In genomic region chr20:34302723-34303528, GRCh38 we compare ENCODE assay signal across 1 cellular context.
TF ChIP-seq lines count a peak whose summit lies in the region.

Gene AHCY (minus strand): TSS chr20:34303355. CDS start chr20:34303270, 85 bp downstream.

TF ChIP-seq in K562, 482 proteins besides CTCF, POLR2A, EP300 and RAD21 (continued from another document):
- TF ChIP-seq ZBTB9 (CRISPR knock-in tag; IDR thresholded peaks at IDR 0.05) = peak; percentile 70; the same call in 1 of the 2 replicates
- TF ChIP-seq POLR2B (IDR thresholded peaks at IDR 0.05; ENCODE audit: low read depth, partially characterized antibody) = peak; percentile 71
- peak in 1 of 2 experiments; percentile 85; a peak in 2 of 4 replicates for TF ChIP-seq HDAC1 (IDR thresholded peaks at IDR 0.05)
- TF ChIP-seq JUND (IDR thresholded peaks at IDR 0.05; ENCODE audit: borderline replicate concordance, low read depth, low read length) = peak; percentile 29; the same call in 1 of the 2 replicates
- peak; percentile 4; the same call in 1 of the 3 replicates for TF ChIP-seq JUND (tag; IDR thresholded peaks at IDR 0.05; ENCODE audit: borderline replicate concordance, low read depth, low read length)
- TF ChIP-seq NCOA4 (IDR thresholded peaks at IDR 0.05; ENCODE audit: partially characterized antibody) = no peak
- no peak for TF ChIP-seq ZNF398 (CRISPR knock-in tag; IDR thresholded peaks at IDR 0.05)
- TF ChIP-seq SIX5 (IDR thresholded peaks at IDR 0.05; ENCODE audit: borderline replicate concordance in 1 of 2, insufficient read depth in 1 of 2, low read depth in 1 of 2, low read length in 2 of 2) = peak; percentile 80 to 85
- TF ChIP-seq TBP (optimal IDR thresholded peaks at IDR 0.05; ENCODE audit: low read depth, low read length) = peak; percentile 95
- peak; percentile 96 for TF ChIP-seq ZBTB17 (CRISPR knock-in tag; IDR thresholded peaks at IDR 0.05)
- TF ChIP-seq ZNF696 (CRISPR knock-in tag; conservative IDR thresholded peaks at IDR 0.05) = no peak
- TF ChIP-seq RNF219 (CRISPR knock-in tag; IDR thresholded peaks at IDR 0.05) = no peak
- TF ChIP-seq HDAC8 (tag; IDR thresholded peaks at IDR 0.05) = 0 out of 2 replicates have a peak, but pooled peaks have one; percentile 40
- peak; percentile 61; the same call in 1 of the 2 replicates for TF ChIP-seq ZNF511 (CRISPR knock-in tag; IDR thresholded peaks at IDR 0.05)
- TF ChIP-seq ERF (CRISPR knock-in tag; IDR thresholded peaks at IDR 0.05) = peak; percentile 28; the same call in 1 of the 2 replicates
- TF ChIP-seq ELF2 (CRISPR knock-in tag; IDR thresholded peaks at IDR 0.05) = peak; percentile 35; the same call in 1 of the 2 replicates
- no peak for TF ChIP-seq NR4A1 (CRISPR knock-in tag; IDR thresholded peaks at IDR 0.05)
- peak; percentile 66 for TF ChIP-seq NR4A1 (tag; IDR thresholded peaks at IDR 0.05)
- TF ChIP-seq TFAM (CRISPR knock-in tag; conservative IDR thresholded peaks at IDR 0.05) = no peak
- TF ChIP-seq MITF (IDR thresholded peaks at IDR 0.05) = peak; percentile 56; the same call in 1 of the 2 replicates
- no peak for TF ChIP-seq RERE (CRISPR knock-in tag; IDR thresholded peaks at IDR 0.05; ENCODE audit: borderline replicate concordance)
TF ChIP-seq in K562: peak in this region for 130.
